ENCODE assay signal across 13 cellular contexts in the genomic region with DNA sequence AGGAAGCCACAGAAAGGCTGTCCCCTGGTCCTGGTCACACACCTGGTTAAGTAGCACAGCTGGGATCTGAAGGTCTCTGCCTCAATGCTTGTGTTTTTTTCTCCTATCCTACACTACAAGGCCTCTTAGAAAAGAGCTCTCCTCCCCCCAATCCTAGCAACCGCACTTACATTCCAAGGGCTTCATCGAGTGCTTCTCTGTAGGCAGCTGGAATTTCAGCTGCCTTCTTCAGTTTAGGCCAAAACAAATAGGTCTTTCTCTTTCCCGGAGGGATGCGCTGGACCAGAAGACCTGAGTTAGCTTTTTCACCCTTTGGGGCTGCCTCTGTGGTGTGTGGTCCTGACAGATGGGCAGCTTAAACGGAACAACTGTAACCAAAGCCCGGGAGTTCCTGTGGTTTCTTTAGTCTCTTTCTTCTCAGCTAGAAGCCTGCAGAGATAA.
DNase-seq lines count a peak whose midpoint lies in the region; ATAC-seq and TF ChIP-seq lines count a peak whose summit lies in the region.
"Had no signal": no experiment of that assay in that cellular context is flagged by ENCODE, and none has a peak within 500 bp of the region (broad histone marks: within the 10 kb centered on the region; RNA-seq: fewer than 3 reads in every experiment).

No MANE protein-coding gene starts in this region.

- DNase-seq in ELF-1 (ENCODE audit: low read depth, low spot score) (peak; percentile 49), NCI-H2171 treated with DMSO at 0.1 percent for 48 hours (lab: John Stamatoyannopoulos, UW) (peak; percentile 46), iPS-NIHi11 (ENCODE audit: low spot score) (no peak)
- DNase-seq in activated effector memory CD4-positive, alpha-beta T cell treated with anti-CD3 and anti-CD28 coated beads, Interleukin-2, amount 50 U/mL, for 16 hours, result no peak
- DNase-seq in activated CD4-positive, CD25-positive, alpha-beta regulatory T cell (lab: John Stamatoyannopoulos, UW), result no peak
- DNase-seq: AML-193; DMS53; NCI-H187 treated with DMSO at 0.1 percent for 48 hours; stimulated activated naive CD8-positive, alpha-beta T cell treated with anti-CD3 and anti-CD28 coated beads, Interleukin-15, Interleukin-2, amounts not matched to agents 100 U/mL and 50 U/mL, for 24 hours had no signal

- H3K4me1 Mint-ChIP-seq in nephron, result peaks cover 25% of the 10 kb centered on the region
- H3K4me1 Mint-ChIP-seq: activated naive CD4-positive, alpha-beta T cell treated with anti-CD3 and anti-CD28 coated beads, Interleukin-2, amount 50 U/mL, for 24 hours had no signal

- no peak for ATAC-seq in GM19351 (IDR thresholded peaks at IDR 0.05; ENCODE audit: unreplicated experiment)
- ATAC-seq: stimulated activated naive CD8-positive, alpha-beta T cell treated with anti-CD3 and anti-CD28 coated beads, Interleukin-15, Interleukin-2, amounts not matched to agents 100 U/mL and 50 U/mL, for 24 hours had no signal

- peak overlapping the region; percentile 27 for H3K27ac ChIP-seq in ectodermal cell (ENCODE audit: insufficient read depth, low read depth, low read length, poor library complexity, severe bottlenecking)

- no peak for TF ChIP-seq CTCF in nephron (IDR thresholded peaks at IDR 0.05; ENCODE audit: unreplicated experiment in 3 of 3)

- H3K36me3 ChIP-seq in ectodermal cell (ENCODE audit: control insufficient read depth, insufficient read depth, low read length), result no peaks in the 10 kb centered on the region

- no peaks in the 10 kb centered on the region for H3K36me3 Mint-ChIP-seq in nephron (ENCODE audit: low read depth)

- 1 to 2% methylated on average over 6 of the region's 6 CpGs for WGBS in ectodermal cell, 2 experiments

- peaks cover 23% of the 10 kb centered on the region for H3K4me1 ChIP-seq in ectodermal cell (ENCODE audit: control insufficient read depth, insufficient read depth, low read length)

- no peaks in the 10 kb centered on the region for H3K27me3 ChIP-seq in ectodermal cell (ENCODE audit: control insufficient read depth, insufficient read depth, low read length, poor library complexity, severe bottlenecking)

- H3K9me3 ChIP-seq in ectodermal cell (ENCODE audit: control insufficient read depth, low read length), result no peaks in the 10 kb centered on the region

- peak overlapping the region in 2 of 3 experiments; percentile 31 to 45 for H3K27ac Mint-ChIP-seq in nephron
- H3K27ac Mint-ChIP-seq: activated naive CD4-positive, alpha-beta T cell treated with anti-CD3 and anti-CD28 coated beads, Interleukin-2, amount 50 U/mL, for 24 hours had no signal

- peaks cover 33% of the 10 kb centered on the region for H3K27me3 Mint-ChIP-seq in nephron (ENCODE audit: low read depth)

- no peak overlapping the region for H3K4me3 ChIP-seq in ectodermal cell (ENCODE audit: insufficient read depth, low read depth, low read length)

- H3K4me3 Mint-ChIP-seq in nephron, result no peak overlapping the region
- H3K4me3 Mint-ChIP-seq: activated naive CD4-positive, alpha-beta T cell treated with anti-CD3 and anti-CD28 coated beads, Interleukin-2, amount 50 U/mL, for 24 hours had no signal

- no peaks in the 10 kb centered on the region for H3K9me3 Mint-ChIP-seq in nephron
- H3K9me3 Mint-ChIP-seq: activated naive CD4-positive, alpha-beta T cell treated with anti-CD3 and anti-CD28 coated beads, Interleukin-2, amount 50 U/mL, for 24 hours had no signal

Comparison
In these comparisons a context has a peak if more than half of its experiments do, and no peak if none do; other contexts are left out.
1. DNase-seq: peak in ELF-1 (single experiment) and NCI-H2171 treated with DMSO at 0.1 percent for 48 hours (single experiment); none in activated effector memory CD4-positive, alpha-beta T cell treated with anti-CD3 and anti-CD28 coated beads, Interleukin-2, amount 50 U/mL, for 16 hours (single experiment), iPS-NIHi11 (single experiment) and activated CD4-positive, CD25-positive, alpha-beta regulatory T cell (0 of 4).